In genomic region chr16:62883526-62883925, GRCh38 we compare ENCODE assay signal across 28 cellular contexts.
"Had no signal": no experiment of that assay in that cellular context is flagged by ENCODE, and none has a peak within 500 bp of the region (broad histone marks: within the 10 kb centered on the region; RNA-seq: fewer than 3 reads in every experiment).

No MANE protein-coding gene starts in this region.

- H3K27me3 Mint-ChIP-seq: stimulated activated memory B cell treated with anti-CD40 and anti-IgM and Interleukin-4, amounts not matched to agents 10 μg/mL and 1 μg/mL and 100 μg/mL, for 72 hours; stimulated activated naive B cell treated with anti-CD40 and anti-IgM and Interleukin-4, amounts not matched to agents 10 μg/mL and 1 μg/mL and 100 μg/mL, for 72 hours; stimulated activated naive CD8-positive, alpha-beta T cell treated with anti-CD3 and anti-CD28 coated beads, Interleukin-15, amount 100 ng/mL, for 72 hours; stimulated activated naive CD8-positive, alpha-beta T cell treated with anti-CD3 and anti-CD28 coated beads, Interleukin-15, Interleukin-2, amounts not matched to agents 100 ng/mL and 50 ng/mL, for 24 hours; type B pancreatic cell had no signal

- H3K4me1 Mint-ChIP-seq: stimulated activated effector memory CD8-positive, alpha-beta T cell treated with anti-CD3 and anti-CD28 coated beads, Interleukin-12 subunit alpha, Interleukin-12 subunit beta, amount 100 ng/mL, for 72 hours; stimulated activated memory B cell treated with anti-CD40 and anti-IgM and Interleukin-4, amounts not matched to agents 10 μg/mL and 1 μg/mL and 100 μg/mL, for 72 hours; stimulated activated naive B cell treated with anti-CD40 and anti-IgM and Interleukin-4, amounts not matched to agents 10 μg/mL and 1 μg/mL and 100 μg/mL, for 72 hours; stimulated activated naive CD8-positive, alpha-beta T cell treated with anti-CD3 and anti-CD28 coated beads, Interleukin-15, amount 100 ng/mL, for 72 hours had no signal

- H3K27me3 ChIP-seq: stomach, suprapubic skin, testis, thyroid gland, tibial artery, tibial nerve, transverse colon, upper lobe of left lung, upper lobe of right lung, uterus, vagina had no signal

- H3K4me1 ChIP-seq: stomach, suprapubic skin, testis, thyroid gland, tibial artery, tibial nerve, transverse colon, upper lobe of left lung, upper lobe of right lung, uterus, vagina had no signal

- H3K4me3 Mint-ChIP-seq: stimulated activated effector memory CD8-positive, alpha-beta T cell treated with anti-CD3 and anti-CD28 coated beads, Interleukin-12 subunit alpha, Interleukin-12 subunit beta, amount 100 ng/mL, for 72 hours; stimulated activated memory B cell treated with anti-CD40 and anti-IgM and Interleukin-4, amounts not matched to agents 10 μg/mL and 1 μg/mL and 100 μg/mL, for 72 hours; stimulated activated naive B cell treated with anti-CD40 and anti-IgM and Interleukin-4, amounts not matched to agents 10 μg/mL and 1 μg/mL and 100 μg/mL, for 72 hours; stimulated activated naive CD8-positive, alpha-beta T cell treated with anti-CD3 and anti-CD28 coated beads, Interleukin-15, amount 100 ng/mL, for 72 hours; stimulated activated naive CD8-positive, alpha-beta T cell treated with anti-CD3 and anti-CD28 coated beads, Interleukin-15, Interleukin-2, amounts not matched to agents 100 ng/mL and 50 ng/mL, for 24 hours; type B pancreatic cell had no signal

- ATAC-seq: stimulated activated effector memory CD8-positive, alpha-beta T cell treated with anti-CD3 and anti-CD28 coated beads, Interleukin-12 subunit alpha, Interleukin-12 subunit beta, amount 100 ng/mL, for 72 hours; stimulated activated memory B cell treated with anti-CD40 and anti-IgM and Interleukin-4, amounts not matched to agents 10 μg/mL and 1 μg/mL and 100 μg/mL, for 72 hours; stimulated activated naive B cell treated with anti-CD40 and anti-IgM and Interleukin-4, amounts not matched to agents 10 μg/mL and 1 μg/mL and 100 μg/mL, for 72 hours; stimulated activated naive CD8-positive, alpha-beta T cell treated with anti-CD3 and anti-CD28 coated beads, Interleukin-15, amount 100 ng/mL, for 72 hours; stimulated activated naive CD8-positive, alpha-beta T cell treated with anti-CD3 and anti-CD28 coated beads, Interleukin-15, Interleukin-2, amounts not matched to agents 100 U/mL and 50 U/mL, for 24 hours; upper lobe of right lung had no signal

- DNase-seq: stimulated activated CD4-positive, alpha-beta T cell treated with anti-CD3 and anti-CD28 coated beads, Interleukin-2, amount 100 ng/mL, for 48 hours; stimulated activated CD4-positive, alpha-beta T cell treated with anti-CD3 and anti-CD28 coated beads, Interleukin-4, amount 100 ng/mL, for 1 hour; stimulated activated CD4-positive, alpha-beta T cell treated with anti-CD3 and anti-CD28 coated beads, Interleukin-4, amount 100 ng/mL, for 24 hours; stimulated activated CD4-positive, alpha-beta T cell treated with anti-CD3 and anti-CD28 coated beads, Interleukin-4, amount 100 ng/mL, for 4 hours; stimulated activated CD8-positive, alpha-beta memory T cell treated with anti-CD3 and anti-CD28 coated beads, Interleukin-4, amount 100 ng/mL, for 48 hours; stimulated activated naive B cell treated with anti-CD40 and anti-IgM and Interleukin-4, amounts not matched to agents 10 μg/mL and 1 μg/mL and 100 μg/mL, for 72 hours; stimulated activated naive CD4-positive, alpha-beta T cell; stimulated activated naive CD4-positive, alpha-beta T cell treated with Interleukin-2 at 50 U/mL for 16 hours; stimulated activated naive CD8-positive, alpha-beta T cell treated with anti-CD3 and anti-CD28 coated beads, Interleukin-15, amount 100 ng/mL, for 72 hours; stimulated activated naive CD8-positive, alpha-beta T cell treated with anti-CD3 and anti-CD28 coated beads, Interleukin-15, Interleukin-2, amounts not matched to agents 100 U/mL and 50 U/mL, for 24 hours; stomach; substantia nigra; testis; thyroid gland; tibial artery; transverse colon; trophoblast cell; upper lobe of left lung; upper lobe of right lung; uterus had no signal

- H3K36me3 ChIP-seq: stomach, suprapubic skin, thoracic aorta, thyroid gland, tibial artery, tibial nerve, transverse colon, upper lobe of left lung, upper lobe of right lung, uterus, vagina had no signal

- H3K9me3 ChIP-seq: stomach, suprapubic skin, testis, thoracic aorta, thyroid gland, tibial artery, tibial nerve, transverse colon, upper lobe of left lung, upper lobe of right lung, uterus, vagina had no signal

- H3K36me3 Mint-ChIP-seq: stimulated activated effector memory CD8-positive, alpha-beta T cell treated with anti-CD3 and anti-CD28 coated beads, Interleukin-12 subunit alpha, Interleukin-12 subunit beta, amount 100 ng/mL, for 72 hours; stimulated activated memory B cell treated with anti-CD40 and anti-IgM and Interleukin-4, amounts not matched to agents 10 μg/mL and 1 μg/mL and 100 μg/mL, for 72 hours; stimulated activated naive B cell treated with anti-CD40 and anti-IgM and Interleukin-4, amounts not matched to agents 10 μg/mL and 1 μg/mL and 100 μg/mL, for 72 hours; type B pancreatic cell had no signal

- H3K4me3 ChIP-seq: stomach, suprapubic skin, testis, thoracic aorta, thyroid gland, tibial artery, tibial nerve, transverse colon, upper lobe of left lung, upper lobe of right lung, uterus, vagina had no signal

- H3K27ac ChIP-seq: stomach, suprapubic skin, testis, thoracic aorta, thyroid gland, tibial artery, tibial nerve, transverse colon, upper lobe of left lung, upper lobe of right lung, uterus, vagina had no signal

- H3K27ac Mint-ChIP-seq: stimulated activated effector memory CD8-positive, alpha-beta T cell treated with anti-CD3 and anti-CD28 coated beads, Interleukin-12 subunit alpha, Interleukin-12 subunit beta, amount 100 ng/mL, for 72 hours; stimulated activated memory B cell treated with anti-CD40 and anti-IgM and Interleukin-4, amounts not matched to agents 10 μg/mL and 1 μg/mL and 100 μg/mL, for 72 hours; stimulated activated naive B cell treated with anti-CD40 and anti-IgM and Interleukin-4, amounts not matched to agents 10 μg/mL and 1 μg/mL and 100 μg/mL, for 72 hours; stimulated activated naive CD8-positive, alpha-beta T cell treated with anti-CD3 and anti-CD28 coated beads, Interleukin-15, amount 100 ng/mL, for 72 hours; stimulated activated naive CD8-positive, alpha-beta T cell treated with anti-CD3 and anti-CD28 coated beads, Interleukin-15, Interleukin-2, amounts not matched to agents 100 ng/mL and 50 ng/mL, for 24 hours; type B pancreatic cell had no signal
